11 cellular contexts compared by ENCODE assay signal in the genomic region with DNA sequence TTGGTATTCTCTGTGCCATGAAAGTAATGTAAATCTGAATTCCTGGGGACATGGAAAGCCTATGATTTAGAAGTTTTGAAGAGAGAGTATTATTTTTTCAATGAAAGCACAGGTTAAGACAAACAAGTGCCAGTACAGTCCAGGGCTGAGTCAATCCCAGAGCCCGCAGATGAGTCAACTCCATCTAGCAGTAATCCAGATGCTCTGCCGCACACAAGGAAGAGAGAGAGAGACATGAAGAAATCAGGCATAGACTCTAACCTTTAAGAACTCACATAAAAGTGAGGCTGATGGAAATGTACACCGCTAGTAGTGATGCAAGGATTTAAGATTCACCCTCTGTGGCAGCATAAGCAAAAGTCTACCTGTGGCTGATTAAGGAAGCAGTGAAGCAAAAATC.
DNase-seq lines count a peak whose midpoint lies in the region; ATAC-seq, FAIRE-seq and TF ChIP-seq lines count a peak whose summit lies in the region.
"Had no signal": no experiment of that assay in that cellular context is flagged by ENCODE, and none has a peak within 500 bp of the region (broad histone marks: within the 10 kb centered on the region; RNA-seq: fewer than 3 reads in every experiment).

No MANE protein-coding gene starts in this region.

- no peaks in the 10 kb centered on the region for H3K79me2 ChIP-seq in astrocyte (ENCODE audit: insufficient read depth, low read length)

- peak; percentile 55 for FAIRE-seq in astrocyte (lab: Jason Lieb, UNC)
- no peak for FAIRE-seq in kidney (lab: Jason Lieb, UNC)
- FAIRE-seq: colon had no signal

- H3K4me1 ChIP-seq in astrocyte (ENCODE audit: insufficient read depth, low read length) (peaks cover 17% of the 10 kb centered on the region), esophagus muscularis mucosa (peaks cover 0 to 12% (median 6%) of the 10 kb centered on the region in 4 donors), kidney (ENCODE audit: control insufficient read depth in 1 of 2, insufficient read depth in 1 of 2, low read depth in 1 of 2, low read length in 2 of 2) (peaks cover 0 to 11% of the 10 kb centered on the region in 2 donors)
- H3K4me1 ChIP-seq: stomach had no signal

- no peak overlapping the region for H3K4me3 Mint-ChIP-seq in astrocyte (ENCODE audit: unreplicated experiment)

- TF ChIP-seq POLR2A in esophagus muscularis mucosa (IDR thresholded peaks at IDR 0.05; ENCODE audit: low read depth): no peak

- POLR2A ChIA-PET in AG04449 (lab: Yijun Ruan, JAX): no interaction called here

- intact Hi-C loops in esophagus muscularis mucosa (cut with DNase I) (no loop called here), kidney (cut with DNase I) (no loop called here)

- peaks cover 3% of the 10 kb centered on the region for H3K9me3 Mint-ChIP-seq in astrocyte (ENCODE audit: unreplicated experiment)

- H3K27me3 ChIP-seq in astrocyte (ENCODE audit: insufficient read depth, low read length): no peaks in the 10 kb centered on the region
- H3K27me3 ChIP-seq in esophagus muscularis mucosa: no peaks in the 10 kb centered on the region
- H3K27me3 ChIP-seq: stomach had no signal

- no peak overlapping the region for H3K4me3 ChIP-seq in AG04449 (ENCODE audit: low read depth, low read length)
- no peak overlapping the region for H3K4me3 ChIP-seq in astrocyte (ENCODE audit: insufficient read depth, low read depth, low read length)
- H3K4me3 ChIP-seq in esophagus muscularis mucosa: no peak overlapping the region
- no peak overlapping the region for H3K4me3 ChIP-seq in kidney (ENCODE audit: low read length in 2 of 2)
- H3K4me3 ChIP-seq: stomach had no signal

- H3K4me2 ChIP-seq in astrocyte (ENCODE audit: low read length): peak overlapping the region; percentile 53

- H3K27ac Mint-ChIP-seq in astrocyte (ENCODE audit: unreplicated experiment): peak overlapping the region; percentile 64

- peaks cover 11% of the 10 kb centered on the region for H3K4me1 Mint-ChIP-seq in astrocyte (ENCODE audit: low read depth, unreplicated experiment)

- no peaks in the 10 kb centered on the region for H3K27me3 Mint-ChIP-seq in astrocyte (ENCODE audit: low read depth, unreplicated experiment)

- peak overlapping the region; percentile 45 for H3K27ac ChIP-seq in astrocyte (ENCODE audit: low read depth, low read length)
- H3K27ac ChIP-seq in esophagus muscularis mucosa (replicated peaks in 1 of 4): no peak overlapping the region
- H3K27ac ChIP-seq in kidney (ENCODE audit: low read depth in 2 of 2, low read length in 2 of 2): no peak overlapping the region
- H3K27ac ChIP-seq: stomach had no signal

- CTCF ChIA-PET in AG04449 (lab: Yijun Ruan, JAX): interaction anchor here (1.0 kb wide), 1 partner anchor 12 kb away, joined by 5 read pairs; no protein-coding TSS in a partner anchor

- TF ChIP-seq CTCF in AG04449 (IDR thresholded peaks at IDR 0.05; ENCODE audit: insufficient read depth, low read length, missing control alignments) (no peak), astrocyte (IDR thresholded peaks at IDR 0.05; ENCODE audit: insufficient read depth, low read depth, low read length) (no peak), esophagus muscularis mucosa (IDR thresholded peaks at IDR 0.05) (no peak), kidney (IDR thresholded peaks at IDR 0.05; ENCODE audit: borderline replicate concordance, extremely low read depth, insufficient read depth) (no peak)

- H3K36me3 ChIP-seq in astrocyte (ENCODE audit: insufficient read depth, low read length): no peaks in the 10 kb centered on the region
- H3K36me3 ChIP-seq in esophagus muscularis mucosa: no peaks in the 10 kb centered on the region
- no peaks in the 10 kb centered on the region for H3K36me3 ChIP-seq in kidney (ENCODE audit: control insufficient read depth in 1 of 2, insufficient read depth in 2 of 2, low read length in 2 of 2)
- H3K36me3 ChIP-seq: stomach had no signal

- ATAC-seq in GM19463 (IDR thresholded peaks at IDR 0.05; ENCODE audit: unreplicated experiment) (no peak), HG02588 (IDR thresholded peaks at IDR 0.05; ENCODE audit: unreplicated experiment) (no peak)

- DNase-seq in AG04449 (ENCODE audit: low read depth, low spot score) (peak; percentile 87), HPDE6-E6E7 (ENCODE audit: extremely low spot score) (peak; percentile 80), astrocyte (ENCODE audit: low read depth) (peak; percentile 96), islet precursor cell (peak; percentile 69), esophagus muscularis mucosa (ENCODE audit: extremely low spot score) (no peak), kidney (no peak)
- DNase-seq: SHP77, stomach had no signal

- H3K36me3 Mint-ChIP-seq in astrocyte (ENCODE audit: low read depth, unreplicated experiment): no peaks in the 10 kb centered on the region

- 87% methylated on average over 3 of the region's 3 CpGs for WGBS in esophagus muscularis mucosa

- no peaks in the 10 kb centered on the region for H4K20me1 ChIP-seq in astrocyte (ENCODE audit: insufficient read depth, low read length)

- H3K9me3 ChIP-seq in astrocyte (ENCODE audit: insufficient read depth, low read depth, low read length): no peaks in the 10 kb centered on the region
- no peaks in the 10 kb centered on the region for H3K9me3 ChIP-seq in esophagus muscularis mucosa
- no peaks in the 10 kb centered on the region for H3K9me3 ChIP-seq in kidney (ENCODE audit: control insufficient read depth in 1 of 2, low read length in 2 of 2)
- H3K9me3 ChIP-seq: stomach had no signal

- TF ChIP-seq EP300 in esophagus muscularis mucosa (IDR thresholded peaks at IDR 0.05): no peak

- H3K9ac ChIP-seq in astrocyte (ENCODE audit: low read length) (peak overlapping the region; percentile 18), kidney (ENCODE audit: low read length in 2 of 2) (no peak overlapping the region)

- no peak overlapping the region for H2AFZ ChIP-seq in astrocyte (ENCODE audit: low read depth, low read length)

Comparison
In these comparisons a context has a peak if more than half of its experiments do, and no peak if none do; other contexts are left out.
1. DNase-seq: peak in AG04449 (single experiment), HPDE6-E6E7 (single experiment), astrocyte (single experiment) and islet precursor cell (single experiment); none in esophagus muscularis mucosa (single experiment) and kidney (single experiment).